In the genomic region with DNA sequence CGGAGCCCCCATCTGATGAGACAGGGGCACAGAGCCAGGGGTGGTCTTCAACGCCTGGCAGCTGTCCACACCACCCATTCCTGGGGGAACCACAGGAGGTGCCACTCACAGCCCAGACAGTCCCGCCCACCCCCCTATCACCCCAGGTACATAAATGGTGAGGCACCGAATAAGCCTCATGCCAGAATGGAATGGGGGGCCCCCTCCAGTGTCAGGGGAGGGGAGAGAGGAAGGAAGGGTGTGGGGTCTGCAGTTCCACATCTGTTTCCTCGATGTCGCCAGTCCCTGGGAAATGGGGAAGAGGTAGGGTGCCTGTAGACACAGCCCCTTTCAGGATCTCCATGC, we compare ENCODE assay signal across 11 cellular contexts. TPM values are rescaled to one million over a fixed set of nuclear protein-coding genes. Genes with fewer than 3 reads are reported as not detected.
A peak's percentile ranks its signal among the peaks of the same experiment; 100 is the strongest.
DNase-seq lines count a peak whose midpoint lies in the region; ATAC-seq and TF ChIP-seq lines count a peak whose summit lies in the region.
"Had no signal": no experiment of that assay in that cellular context is flagged by ENCODE, and none has a peak within 500 bp of the region (broad histone marks: within the 10 kb centered on the region; RNA-seq: fewer than 3 reads in every experiment).

No MANE protein-coding gene starts in this region.

- no peak for TF ChIP-seq EP300 in esophagus muscularis mucosa (IDR thresholded peaks at IDR 0.05)

- H3K36me3 ChIP-seq in ES-I3 (ENCODE audit: insufficient read depth, low read length) = peaks cover 10% of the 10 kb centered on the region
- H3K36me3 ChIP-seq in Panc1 (ENCODE audit: control insufficient read depth, insufficient read depth, low read length) = peaks cover 2% of the 10 kb centered on the region; the same call in 1 of the 2 replicates
- peaks cover 0 to 44% (median 37%) of the 10 kb centered on the region in 4 donors for H3K36me3 ChIP-seq in esophagus muscularis mucosa

- DNase-seq in Panc1 (ENCODE audit: low read depth, low spot score) (no peak), esophagus muscularis mucosa (ENCODE audit: extremely low spot score) (no peak), progenitor cell of endocrine pancreas (ENCODE audit: low spot score, unreplicated experiment) (no peak), NCI-H1048 (lab: John Stamatoyannopoulos, UW) (no peak), hepatic stellate cell (ENCODE audit: low spot score) (no peak), HEK293T (ENCODE audit: extremely low spot score) (no peak)

- in situ Hi-C loops in Panc1 (cut with HindIII; ENCODE audit: low pct_unique_long_range_greater_than_20kb, low sequenced_read_pairs) = no loop called here

- H3K4me1 ChIP-seq in ES-I3 (ENCODE audit: insufficient read depth, low read length) = peaks cover 27% of the 10 kb centered on the region; the same call in 1 of the 2 replicates
- H3K4me1 ChIP-seq in Panc1 (ENCODE audit: control insufficient read depth, insufficient read depth, low read length) = peaks cover 41% of the 10 kb centered on the region
- H3K4me1 ChIP-seq in esophagus muscularis mucosa = peaks cover 65 to 78% (median 73%) of the 10 kb centered on the region in 4 donors

- 50% methylated on average over 1 of the region's 6 CpGs for WGBS in esophagus muscularis mucosa

- ATAC-seq in Panc1 (no peak), HG03457 (IDR thresholded peaks at IDR 0.05; ENCODE audit: unreplicated experiment) (no peak)

- CTCF ChIA-PET in Panc1 (lab: Charles Lee) = interaction anchor here (0.9 kb wide), 1 partner anchor 44 kb away, joined by 3 read pairs; no protein-coding TSS in a partner anchor
- CTCF ChIA-PET in HEK293T (lab: Yijun Ruan, JAX) = no interaction called here

- peak overlapping the region; percentile 76; the same call in 1 of the 2 replicates for H3K27ac ChIP-seq in Panc1 (ENCODE audit: low read length)
- H3K27ac ChIP-seq in esophagus muscularis mucosa (replicated peaks in 1 of 4) = peak overlapping the region; percentile 71 to 86 (median 78)

- no peaks in the 10 kb centered on the region for H3K9me3 ChIP-seq in ES-I3 (ENCODE audit: control insufficient read depth, insufficient read depth, low read length)
- no peaks in the 10 kb centered on the region for H3K9me3 ChIP-seq in Panc1 (ENCODE audit: control insufficient read depth, insufficient read depth, low read depth, low read length)
- no peaks in the 10 kb centered on the region for H3K9me3 ChIP-seq in esophagus muscularis mucosa

- intact Hi-C loops in Panc1 (cut with micrococcal nuclease; ENCODE audit: unreplicated experiment) (no loop called here), esophagus muscularis mucosa (cut with DNase I) (no loop called here)

- no peak for TF ChIP-seq POLR2A in esophagus muscularis mucosa (IDR thresholded peaks at IDR 0.05; ENCODE audit: low read depth)

- H3K4me1 Mint-ChIP-seq in progenitor cell of endocrine pancreas (ENCODE audit: low read depth) = peaks cover 6% of the 10 kb centered on the region

- POLR2A ChIA-PET in Panc1 (lab: Charles Lee) (no interaction called here), HEK293T (lab: Yijun Ruan, JAX) (interaction anchor here (3.3 kb wide), 1 partner anchor 60 kb away, joined by 18 read pairs; a partner anchor contains a TSS)

- no peak for TF ChIP-seq CTCF in Panc1 (IDR thresholded peaks at IDR 0.05)
- TF ChIP-seq CTCF in esophagus muscularis mucosa (IDR thresholded peaks at IDR 0.05) = no peak
- no peak for TF ChIP-seq CTCF in progenitor cell of endocrine pancreas (IDR thresholded peaks at IDR 0.05; ENCODE audit: unreplicated experiment)

- peak overlapping the region; percentile 83 for H3K4me3 Mint-ChIP-seq in progenitor cell of endocrine pancreas (ENCODE audit: low read depth)

- peak overlapping the region; percentile 96 for H3K9ac ChIP-seq in ES-I3 (ENCODE audit: low read depth, low read length)
- H3K9ac ChIP-seq: parathyroid adenoma had no signal

- H3K27ac Mint-ChIP-seq in progenitor cell of endocrine pancreas = peak overlapping the region; percentile 97

- no peaks in the 10 kb centered on the region for H3K27me3 ChIP-seq in Panc1 (ENCODE audit: control insufficient read depth, insufficient read depth, low read length)
- peaks cover 5 to 52% (median 11%) of the 10 kb centered on the region in 4 donors for H3K27me3 ChIP-seq in esophagus muscularis mucosa

- no peaks in the 10 kb centered on the region for H3K9me3 Mint-ChIP-seq in progenitor cell of endocrine pancreas (ENCODE audit: low read depth)

- peaks cover 13% of the 10 kb centered on the region for H3K27me3 Mint-ChIP-seq in progenitor cell of endocrine pancreas

- peaks cover 6% of the 10 kb centered on the region for H3K36me3 Mint-ChIP-seq in progenitor cell of endocrine pancreas (ENCODE audit: insufficient read depth)

- H3K4me3 ChIP-seq in Panc1 (ENCODE audit: low read depth in 2 of 2, low read length in 2 of 2) = peak overlapping the region in 1 of 2 experiments; percentile 73; a peak in 2 of 4 replicates
- peak overlapping the region in 3 of 4 donors; percentile 7 to 82 (median 70) for H3K4me3 ChIP-seq in esophagus muscularis mucosa

- no TSS peak for BruUV-seq in Panc1 (replicated peaks; lab: Mats Ljungman, UMichigan)

TF ChIP-seq in HEK293T, 16 proteins besides CTCF, POLR2A, EP300 and RAD21:
- no peak for TF ChIP-seq CTBP1 (IDR thresholded peaks at IDR 0.05; ENCODE audit: borderline replicate concordance)
- no peak for TF ChIP-seq ARNT (IDR thresholded peaks at IDR 0.05)
- TF ChIP-seq SP1 (IDR thresholded peaks at IDR 0.05) = no peak
- no peak for TF ChIP-seq NFRKB (IDR thresholded peaks at IDR 0.05)
- TF ChIP-seq LEF1 (IDR thresholded peaks at IDR 0.05; ENCODE audit: borderline replicate concordance) = no peak
- no peak for TF ChIP-seq FOXK2 (IDR thresholded peaks at IDR 0.05)
- TF ChIP-seq ELF4 (IDR thresholded peaks at IDR 0.05) = no peak
- TF ChIP-seq TARDBP (IDR thresholded peaks at IDR 0.05) = no peak
- TF ChIP-seq SUZ12 (IDR thresholded peaks at IDR 0.05) = no peak
- no peak for TF ChIP-seq L3MBTL2 (conservative IDR thresholded peaks at IDR 0.05)
- no peak for TF ChIP-seq BHLHE40 (IDR thresholded peaks at IDR 0.05; ENCODE audit: borderline replicate concordance)
- TF ChIP-seq HDGF (IDR thresholded peaks at IDR 0.05; ENCODE audit: borderline replicate concordance) = no peak
- TF ChIP-seq FOXA1 (IDR thresholded peaks at IDR 0.05) = no peak
- no peak for TF ChIP-seq ZNF384 (IDR thresholded peaks at IDR 0.05)
- TF ChIP-seq, protein P1, sequence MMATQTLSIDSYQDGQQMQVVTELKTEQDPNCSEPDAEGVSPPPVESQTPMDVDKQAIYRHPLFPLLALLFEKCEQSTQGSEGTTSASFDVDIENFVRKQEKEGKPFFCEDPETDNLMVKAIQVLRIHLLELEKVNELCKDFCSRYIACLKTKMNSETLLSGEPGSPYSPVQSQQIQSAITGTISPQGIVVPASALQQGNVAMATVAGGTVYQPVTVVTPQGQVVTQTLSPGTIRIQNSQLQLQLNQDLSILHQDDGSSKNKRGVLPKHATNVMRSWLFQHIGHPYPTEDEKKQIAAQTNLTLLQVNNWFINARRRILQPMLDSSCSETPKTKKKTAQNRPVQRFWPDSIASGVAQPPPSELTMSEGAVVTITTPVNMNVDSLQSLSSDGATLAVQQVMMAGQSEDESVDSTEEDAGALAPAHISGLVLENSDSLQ (IDR thresholded peaks at IDR 0.05) = no peak
- TF ChIP-seq FOXM1 (IDR thresholded peaks at IDR 0.05; ENCODE audit: borderline replicate concordance) = no peak
TF ChIP-seq in HEK293T: peak in this region for 0.

RNA-seq across cellular contexts. Expression of a gene that starts 1.7 kb away (rescaled TPM):
- total RNA-seq in Panc1 (2021; ENCODE audit: unreplicated experiment) (58.0 TPM), esophagus muscularis mucosa (10 to 100 TPM; 14.4 to 21.4 (median 18.5) TPM), progenitor cell of endocrine pancreas (125 and 134 TPM in 2 replicates)
- 55.7 TPM for polyA plus RNA-seq in Panc1 (2012; ENCODE audit: insufficient read length)

RNA-seq across cellular contexts. Expression of a gene that starts 3.7 kb away (rescaled TPM):
- 1.4 TPM for total RNA-seq in Panc1 (2021; ENCODE audit: unreplicated experiment)
- polyA plus RNA-seq in Panc1 (2012; ENCODE audit: insufficient read length) = 1.5 TPM
- 1 to 10 TPM; 1.3 to 5.3 (median 2.3) TPM for total RNA-seq in esophagus muscularis mucosa
- 0.12 and 0.58 TPM in 2 replicates for total RNA-seq in progenitor cell of endocrine pancreas

RNA-seq across cellular contexts. Expression of a gene that starts 19.3 kb away (rescaled TPM):
- 0.67 TPM for total RNA-seq in Panc1 (2021; ENCODE audit: unreplicated experiment)
- polyA plus RNA-seq in Panc1 (2012; ENCODE audit: insufficient read length) = not detected
- total RNA-seq in esophagus muscularis mucosa = not detected
- not detected in 2 replicates for total RNA-seq in progenitor cell of endocrine pancreas
- total RNA-seq: H4, subcutaneous adipose tissue had no signal

RNA-seq across cellular contexts. Expression of a gene that starts 41.5 kb away (rescaled TPM):
- total RNA-seq in Panc1 (2021; ENCODE audit: unreplicated experiment) = 204 TPM
- 313 TPM for polyA plus RNA-seq in Panc1 (2012; ENCODE audit: insufficient read length)
- total RNA-seq in esophagus muscularis mucosa = 100 to 1,000 TPM in 2 of 4 donors, 10 to 100 TPM in 2; 63.1 to 164 (median 124) TPM
- 50.5 and 51.5 TPM in 2 replicates for total RNA-seq in progenitor cell of endocrine pancreas

RNA-seq across cellular contexts. Expression of a gene that starts 60.0 kb away (rescaled TPM):
- total RNA-seq in Panc1 (2021; ENCODE audit: unreplicated experiment) (153 TPM), esophagus muscularis mucosa (10 to 100 TPM in 2 of 4 donors, 1 to 10 TPM in 2; 7.9 to 22.1 (median 14.5) TPM), progenitor cell of endocrine pancreas (27.9 and 29.1 TPM in 2 replicates)
- polyA plus RNA-seq in Panc1 (2012; ENCODE audit: insufficient read length) = 97.2 TPM
